In the genomic region with DNA sequence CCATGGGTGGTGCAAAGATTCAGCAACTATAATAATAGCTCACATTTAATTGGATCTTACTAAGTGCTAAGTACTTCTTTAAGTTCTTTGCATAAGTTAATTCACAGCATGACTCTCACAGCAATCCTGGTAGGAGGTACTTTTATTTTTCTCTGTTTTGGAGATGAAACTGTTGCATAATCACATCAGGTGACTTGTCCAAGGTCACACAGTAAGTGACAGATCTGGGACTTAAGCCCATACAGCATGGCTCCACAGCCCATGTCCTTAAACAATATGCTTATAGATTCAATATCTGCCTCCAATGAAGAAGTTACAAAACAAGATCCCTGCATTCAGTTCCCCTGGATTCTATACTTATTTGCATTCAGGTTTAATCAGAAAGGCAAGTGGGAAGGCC, we compare ENCODE assay signal across 24 cellular contexts.
"Had no signal": no experiment of that assay in that cellular context is flagged by ENCODE, and none has a peak within 500 bp of the region (broad histone marks: within the 10 kb centered on the region; RNA-seq: fewer than 3 reads in every experiment).

No MANE protein-coding gene starts in this region.

- DNase-seq: activated CD4-positive, alpha-beta memory T cell treated with anti-CD3 and anti-CD28 coated beads for 36 hours; activated CD4-positive, alpha-beta T cell treated with anti-CD3 and anti-CD28 coated beads for 36 hours; activated CD4-positive, alpha-beta T cell treated with anti-CD3 and anti-CD28 coated beads, Interleukin-2, amount 10 ng/mL, durations not matched to agents 24 days and 14 days; activated CD4-positive, CD25-positive, alpha-beta regulatory T cell; activated CD4-positive, CD25-positive, alpha-beta regulatory T cell treated with anti-CD3 and anti-CD28 coated beads, Interleukin-2, amount 50 U/mL, for 72 hours; activated CD8-positive, alpha-beta memory T cell treated with anti-CD3 and anti-CD28 coated beads, Interleukin-2, amount 10 ng/mL, durations not matched to agents 7 days and 5 days; activated CD8-positive, alpha-beta memory T cell treated with anti-CD3 and anti-CD28 coated beads, Interleukin-2, amount 50 U/mL, for 4 hours; activated CD8-positive, alpha-beta T cell treated with anti-CD3 and anti-CD28 coated beads, Interleukin-2, amount 10 ng/mL, durations not matched to agents 7 days and 5 days; activated effector memory CD4-positive, alpha-beta T cell treated with anti-CD3 and anti-CD28 coated beads, Interleukin-2, amount 50 U/mL, for 16 hours; activated naive CD4-positive, alpha-beta T cell treated with anti-CD3 and anti-CD28 coated beads for 36 hours; activated naive CD8-positive, alpha-beta T cell treated with anti-CD3 and anti-CD28 coated beads for 36 hours; activated naive CD8-positive, alpha-beta T cell treated with anti-CD3 and anti-CD28 coated beads, Interleukin-2, amount 50 U/mL, for 24 hours; activated T-cell treated with anti-CD3 and anti-CD28 coated beads, Interleukin-2, amount 50 U/mL, for 1 hour; activated T-cell treated with anti-CD3 and anti-CD28 coated beads, Interleukin-2, amount 50 U/mL, for 48 hours; adrenal gland; brain microvascular endothelial cell; caudate nucleus; cortex of kidney; dermis blood vessel endothelial cell; effector CD4-positive, alpha-beta T cell; effector memory CD8-positive, alpha-beta T cell; head of caudate nucleus; T-helper 2 cell had no signal

- H3K9me3 ChIP-seq: adrenal gland, ascending aorta had no signal

- ATAC-seq: activated CD4-positive, alpha-beta T cell treated with anti-CD3 and anti-CD28 coated beads for 36 hours; activated CD8-positive, alpha-beta memory T cell treated with anti-CD3 and anti-CD28 coated beads, Interleukin-2, amount 10 ng/mL, durations not matched to agents 7 days and 5 days; activated CD8-positive, alpha-beta T cell treated with anti-CD3 and anti-CD28 coated beads, Interleukin-2, amount 10 ng/mL, durations not matched to agents 7 days and 5 days; activated naive CD8-positive, alpha-beta T cell treated with anti-CD3 and anti-CD28 coated beads, Interleukin-2, amount 50 U/mL, for 24 hours; effector memory CD8-positive, alpha-beta T cell had no signal

- H3K4me1 ChIP-seq: adrenal gland, ascending aorta had no signal

- H3K36me3 ChIP-seq: adrenal gland, ascending aorta, brain microvascular endothelial cell had no signal

- H3K27me3 ChIP-seq: adrenal gland, ascending aorta, brain microvascular endothelial cell had no signal

- H3K27ac ChIP-seq: adrenal gland, ascending aorta, brain microvascular endothelial cell had no signal

- H3K4me3 ChIP-seq: adrenal gland, ascending aorta had no signal
